In the genomic region with DNA sequence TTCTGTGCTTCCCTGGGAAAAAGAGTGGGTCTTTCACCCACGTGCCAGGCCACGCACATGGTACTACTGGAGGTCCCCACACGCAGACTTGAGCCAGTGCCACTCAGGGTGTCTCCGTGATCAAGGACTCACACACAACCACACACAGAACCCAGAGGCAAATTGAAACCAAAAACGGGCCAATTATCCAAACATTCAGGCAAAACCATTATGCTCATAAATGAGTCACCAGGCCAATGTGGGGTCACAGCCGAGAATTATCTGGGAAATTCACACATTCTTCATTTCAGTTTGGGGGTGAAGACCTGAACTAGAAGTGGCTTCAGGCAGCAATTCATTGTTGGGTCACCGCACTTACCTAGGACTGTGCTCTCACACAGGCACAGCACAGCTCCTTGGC, we compare ENCODE assay signal across 17 cellular contexts. TPM values are rescaled to one million over a fixed set of nuclear protein-coding genes. Genes with fewer than 3 reads are reported as not detected.
DNase-seq lines count a peak whose midpoint lies in the region; ATAC-seq and TF ChIP-seq lines count a peak whose summit lies in the region.
"Had no signal": no experiment of that assay in that cellular context is flagged by ENCODE, and none has a peak within 500 bp of the region (broad histone marks: within the 10 kb centered on the region; RNA-seq: fewer than 3 reads in every experiment).

No MANE protein-coding gene starts in this region.

- no peak for TF ChIP-seq EP300 in tibial nerve (IDR thresholded peaks at IDR 0.05)

- H3K9me3 Mint-ChIP-seq in activated CD4-positive, alpha-beta T cell treated with anti-CD3 and anti-CD28 coated beads for 36 hours (ENCODE audit: low read depth), result no peaks in the 10 kb centered on the region
- H3K9me3 Mint-ChIP-seq in activated CD4-positive, alpha-beta T cell treated with anti-CD3 and anti-CD28 coated beads, Interleukin-2, amount 10 ng/mL, durations not matched to agents 24 days and 14 days, result no peaks in the 10 kb centered on the region
- H3K9me3 Mint-ChIP-seq: activated CD4-positive, alpha-beta T cell treated with anti-CD3 and anti-CD28 coated beads, Interleukin-2, amount 10 ng/mL, durations not matched to agents 7 days and 5 days; activated naive CD8-positive, alpha-beta T cell treated with anti-CD3 and anti-CD28 coated beads, Interleukin-2, amount 50 U/mL, for 24 hours had no signal

- POLR2A ChIA-PET in activated CD4-positive, alpha-beta T cell treated with anti-CD3 and anti-CD28 coated beads for 36 hours (lab: Charles Lee), result interaction anchor here (1.0 kb wide), 1 partner anchor 116 kb away, joined by 6 read pairs; no protein-coding TSS in a partner anchor

- DNase-seq in activated CD4-positive, alpha-beta T cell treated with anti-CD3 and anti-CD28 coated beads for 36 hours, result no peak
- DNase-seq in activated CD4-positive, alpha-beta T cell treated with anti-CD3 and anti-CD28 coated beads, Interleukin-2, amount 10 ng/mL, durations not matched to agents 24 days and 14 days, result no peak
- peak; percentile 82 for DNase-seq in RPMI7951 (ENCODE audit: low read depth)
- DNase-seq in fibroblast of gingiva (ENCODE audit: low read depth), result peak; percentile 11
- no peak for DNase-seq in tibial nerve (ENCODE audit: low spot score in 2 of 2)
- DNase-seq in AML-193 (lab: John Stamatoyannopoulos, UW), result no peak
- no peak for DNase-seq in NCI-H2107 treated with DMSO at 0.1 percent for 48 hours (lab: John Stamatoyannopoulos, UW; ENCODE audit: unreplicated experiment)
- DNase-seq in psoas muscle, result no peak
- DNase-seq: activated CD4-positive, alpha-beta T cell treated with anti-CD3 and anti-CD28 coated beads, Interleukin-2, amount 10 ng/mL, durations not matched to agents 7 days and 5 days; activated naive CD8-positive, alpha-beta T cell treated with anti-CD3 and anti-CD28 coated beads, Interleukin-2, amount 50 U/mL, for 24 hours; activated T-cell treated with anti-CD3 and anti-CD28 coated beads, Interleukin-2, amount 50 U/mL, for 1 hour; NCI-H187 treated with DMSO at 0.1 percent for 48 hours; NCI-H526; sigmoid colon; stimulated activated naive CD8-positive, alpha-beta T cell treated with anti-CD3 and anti-CD28 coated beads, Interleukin-15, Interleukin-2, amounts not matched to agents 100 U/mL and 50 U/mL, for 24 hours; uterus had no signal

- WGBS in tibial nerve, 2 donors, result 16 to 43% methylated on average over 7 of the region's 7 CpGs
- 76 to 84% (median 77%) methylated on average over 7 of the region's 7 CpGs for WGBS in psoas muscle, 3 donors

- no peaks in the 10 kb centered on the region for H3K36me3 Mint-ChIP-seq in activated CD4-positive, alpha-beta T cell treated with anti-CD3 and anti-CD28 coated beads for 36 hours (ENCODE audit: low read depth)
- peaks cover 16% of the 10 kb centered on the region for H3K36me3 Mint-ChIP-seq in activated CD4-positive, alpha-beta T cell treated with anti-CD3 and anti-CD28 coated beads, Interleukin-2, amount 10 ng/mL, durations not matched to agents 24 days and 14 days (ENCODE audit: low read depth)

- H3K27ac Mint-ChIP-seq in activated CD4-positive, alpha-beta T cell treated with anti-CD3 and anti-CD28 coated beads for 36 hours, result peak overlapping the region; percentile 25
- no peak overlapping the region for H3K27ac Mint-ChIP-seq in activated CD4-positive, alpha-beta T cell treated with anti-CD3 and anti-CD28 coated beads, Interleukin-2, amount 10 ng/mL, durations not matched to agents 24 days and 14 days
- H3K27ac Mint-ChIP-seq: activated CD4-positive, alpha-beta T cell treated with anti-CD3 and anti-CD28 coated beads, Interleukin-2, amount 10 ng/mL, durations not matched to agents 7 days and 5 days; activated naive CD8-positive, alpha-beta T cell treated with anti-CD3 and anti-CD28 coated beads, Interleukin-2, amount 50 U/mL, for 24 hours had no signal

- peaks cover 3% of the 10 kb centered on the region for H3K4me1 Mint-ChIP-seq in activated CD4-positive, alpha-beta T cell treated with anti-CD3 and anti-CD28 coated beads for 36 hours
- no peaks in the 10 kb centered on the region for H3K4me1 Mint-ChIP-seq in activated CD4-positive, alpha-beta T cell treated with anti-CD3 and anti-CD28 coated beads, Interleukin-2, amount 10 ng/mL, durations not matched to agents 24 days and 14 days
- H3K4me1 Mint-ChIP-seq: activated naive CD8-positive, alpha-beta T cell treated with anti-CD3 and anti-CD28 coated beads, Interleukin-2, amount 50 U/mL, for 24 hours had no signal

- CTCF ChIA-PET in activated CD4-positive, alpha-beta T cell treated with anti-CD3 and anti-CD28 coated beads for 36 hours (lab: Charles Lee), result interaction anchor here (3.6 kb wide), 1 partner anchor 19 kb away, joined by 11 read pairs; no protein-coding TSS in a partner anchor

- no peak for TF ChIP-seq CTCF in tibial nerve (IDR thresholded peaks at IDR 0.05)
- no peak for TF ChIP-seq CTCF in psoas muscle (IDR thresholded peaks at IDR 0.05)

- ATAC-seq in activated CD4-positive, alpha-beta T cell treated with anti-CD3 and anti-CD28 coated beads for 36 hours, result no peak
- ATAC-seq in psoas muscle, result no peak
- ATAC-seq: activated naive CD8-positive, alpha-beta T cell treated with anti-CD3 and anti-CD28 coated beads, Interleukin-2, amount 50 U/mL, for 24 hours; stimulated activated naive CD8-positive, alpha-beta T cell treated with anti-CD3 and anti-CD28 coated beads, Interleukin-15, Interleukin-2, amounts not matched to agents 100 U/mL and 50 U/mL, for 24 hours had no signal

- H3K4me3 ChIP-seq in tibial nerve, result peak overlapping the region in 1 of 4 donors; percentile 16
- H3K4me3 ChIP-seq in psoas muscle, result no peak overlapping the region
- H3K4me3 ChIP-seq: sigmoid colon, uterus had no signal

- H3K4me3 Mint-ChIP-seq in activated CD4-positive, alpha-beta T cell treated with anti-CD3 and anti-CD28 coated beads for 36 hours, result no peak overlapping the region
- H3K4me3 Mint-ChIP-seq in activated CD4-positive, alpha-beta T cell treated with anti-CD3 and anti-CD28 coated beads, Interleukin-2, amount 10 ng/mL, durations not matched to agents 24 days and 14 days, result no peak overlapping the region
- H3K4me3 Mint-ChIP-seq: activated CD4-positive, alpha-beta T cell treated with anti-CD3 and anti-CD28 coated beads, Interleukin-2, amount 10 ng/mL, durations not matched to agents 7 days and 5 days; activated naive CD8-positive, alpha-beta T cell treated with anti-CD3 and anti-CD28 coated beads, Interleukin-2, amount 50 U/mL, for 24 hours had no signal

- no peak for TF ChIP-seq POLR2A in tibial nerve (IDR thresholded peaks at IDR 0.05)

- H3K36me3 ChIP-seq in tibial nerve, result peaks cover 0 to 13% (median 0%) of the 10 kb centered on the region in 3 donors
- peaks cover 0 to 3% of the 10 kb centered on the region in 2 donors for H3K36me3 ChIP-seq in psoas muscle (ENCODE audit: insufficient read depth in 1 of 2, low read depth in 1 of 2)
- H3K36me3 ChIP-seq: uterus had no signal

- H3K27me3 ChIP-seq in tibial nerve, result no peaks in the 10 kb centered on the region
- no peaks in the 10 kb centered on the region for H3K27me3 ChIP-seq in psoas muscle (ENCODE audit: insufficient read depth in 3 of 3, low read length in 2 of 3)
- H3K27me3 ChIP-seq: neutrophil, sigmoid colon, uterus had no signal

- H3K27ac ChIP-seq in tibial nerve (peak overlapping the region in 3 of 4 donors; percentile 17 to 46 (median 26)), psoas muscle (no peak overlapping the region)
- H3K27ac ChIP-seq: neutrophil, sigmoid colon had no signal

- no peaks in the 10 kb centered on the region for H3K27me3 Mint-ChIP-seq in activated CD4-positive, alpha-beta T cell treated with anti-CD3 and anti-CD28 coated beads for 36 hours
- H3K27me3 Mint-ChIP-seq in activated CD4-positive, alpha-beta T cell treated with anti-CD3 and anti-CD28 coated beads, Interleukin-2, amount 10 ng/mL, durations not matched to agents 24 days and 14 days, result no peaks in the 10 kb centered on the region
- H3K27me3 Mint-ChIP-seq: activated CD4-positive, alpha-beta T cell treated with anti-CD3 and anti-CD28 coated beads, Interleukin-2, amount 10 ng/mL, durations not matched to agents 7 days and 5 days; activated naive CD8-positive, alpha-beta T cell treated with anti-CD3 and anti-CD28 coated beads, Interleukin-2, amount 50 U/mL, for 24 hours had no signal

- intact Hi-C loops in activated CD4-positive, alpha-beta T cell treated with anti-CD3 and anti-CD28 coated beads for 36 hours (cut with DNase I, micrococcal nuclease), result no loop called here
- intact Hi-C loops in activated CD4-positive, alpha-beta T cell treated with anti-CD3 and anti-CD28 coated beads, Interleukin-2, amount 10 ng/mL, durations not matched to agents 24 days and 14 days (cut with micrococcal nuclease), result no loop called here
- intact Hi-C loops in psoas muscle (cut with DNase I), result no loop called here

- peaks cover 0 to 11% (median 0%) of the 10 kb centered on the region in 4 donors for H3K4me1 ChIP-seq in tibial nerve
- no peaks in the 10 kb centered on the region for H3K4me1 ChIP-seq in psoas muscle
- H3K4me1 ChIP-seq: sigmoid colon, uterus had no signal

- H3K9me3 ChIP-seq in tibial nerve (no peaks in the 10 kb centered on the region), psoas muscle (no peaks in the 10 kb centered on the region)
- H3K9me3 ChIP-seq: neutrophil, sigmoid colon, uterus had no signal

RNA-seq across cellular contexts. Expression of gene ADA2, which starts 28.1 kb away (rescaled TPM):
- 1 to 10 TPM; 5.4 to 6.1 TPM for total RNA-seq in activated CD4-positive, alpha-beta T cell treated with anti-CD3 and anti-CD28 coated beads for 36 hours
- total RNA-seq in activated CD4-positive, alpha-beta T cell treated with anti-CD3 and anti-CD28 coated beads, Interleukin-2, amount 10 ng/mL, durations not matched to agents 24 days and 14 days, result 2.8 and 3.4 TPM in 2 replicates
- 4.6 and 5.2 TPM in 2 replicates for total RNA-seq in RPMI7951 (2014; rRNA removed; shearing (Covaris generic))
- total RNA-seq in tibial nerve, result 10 to 100 TPM in 3 of 4 donors, 1 to 10 TPM in 1; 8.6 to 15.6 (median 13.2) TPM
- 1 to 10 TPM; 3.1 to 7.6 (median 6.1) TPM for total RNA-seq in psoas muscle
- polyA plus RNA-seq in psoas muscle, result 1 to 10 TPM; 1.8 to 2.6 (median 2.1) TPM

RNA-seq across cellular contexts. Expression of gene HDHD5, which starts 32.1 kb away (rescaled TPM):
- 10 to 100 TPM; 51.6 to 69.0 TPM for total RNA-seq in activated CD4-positive, alpha-beta T cell treated with anti-CD3 and anti-CD28 coated beads for 36 hours
- total RNA-seq in activated CD4-positive, alpha-beta T cell treated with anti-CD3 and anti-CD28 coated beads, Interleukin-2, amount 10 ng/mL, durations not matched to agents 24 days and 14 days, result 47.4 and 49.5 TPM in 2 replicates
- total RNA-seq in RPMI7951 (2014; rRNA removed; shearing (Covaris generic)), result 22.2 and 26.3 TPM in 2 replicates
- total RNA-seq in tibial nerve (10 to 100 TPM; 34.7 to 51.3 (median 44.3) TPM), psoas muscle (10 to 100 TPM; 24.6 to 46.7 (median 28.9) TPM)
- polyA plus RNA-seq in psoas muscle, result 10 to 100 TPM; 33.9 to 68.3 (median 37.4) TPM

Comparison
In these comparisons a context has a peak if more than half of its experiments do, and no peak if none do; other contexts are left out.
1. DNase-seq: peak in RPMI7951 (single experiment) and fibroblast of gingiva (single experiment); none in activated CD4-positive, alpha-beta T cell treated with anti-CD3 and anti-CD28 coated beads for 36 hours (single experiment), activated CD4-positive, alpha-beta T cell treated with anti-CD3 and anti-CD28 coated beads, Interleukin-2, amount 10 ng/mL, durations not matched to agents 24 days and 14 days (single experiment), tibial nerve (0 of 2), AML-193 (0 of 2), NCI-H2107 treated with DMSO at 0.1 percent for 48 hours (single experiment) and psoas muscle (0 of 2).